9 cellular contexts compared by ENCODE assay signal in genomic region chr10:102419561-102420442, GRCh38. TPM values are rescaled to one million over a fixed set of nuclear protein-coding genes. Genes with fewer than 3 reads are reported as not detected.
DNase-seq lines count a peak whose midpoint lies in the region; ATAC-seq and TF ChIP-seq lines count a peak whose summit lies in the region.
"Had no signal": no experiment of that assay in that cellular context is flagged by ENCODE, and none has a peak within 500 bp of the region (broad histone marks: within the 10 kb centered on the region; RNA-seq: fewer than 3 reads in every experiment).

No MANE protein-coding gene starts in this region.

- no peak for TF ChIP-seq EP300 in esophagus muscularis mucosa (IDR thresholded peaks at IDR 0.05)

- peak overlapping the region; percentile 94 for H3K27ac Mint-ChIP-seq in HFFc6
- peak overlapping the region; percentile 90 to 98 (median 97) for H3K27ac Mint-ChIP-seq in nephron

- no peak for TF ChIP-seq POLR2A in esophagus muscularis mucosa (IDR thresholded peaks at IDR 0.05; ENCODE audit: low read depth)

- H3K4me1 ChIP-seq in esophagus muscularis mucosa (peaks cover 32 to 46% (median 44%) of the 10 kb centered on the region in 4 donors), tibial artery (peaks cover 5 to 47% (median 35%) of the 10 kb centered on the region in 4 donors)

- peaks cover 22% of the 10 kb centered on the region for H3K4me1 Mint-ChIP-seq in HFFc6 (ENCODE audit: low read depth)
- H3K4me1 Mint-ChIP-seq in nephron: peaks cover 13% of the 10 kb centered on the region

- H3K27ac ChIP-seq in esophagus muscularis mucosa (replicated peaks in 1 of 4): peak overlapping the region; percentile 84 to 91 (median 90)
- peak overlapping the region; percentile 77 to 90 for H3K27ac ChIP-seq in tibial artery

- intact Hi-C loops in esophagus muscularis mucosa (cut with DNase I): no loop called here
- intact Hi-C loops in tibial artery (cut with DNase I; ENCODE audit: low total_unique reads): no loop called here

- peak overlapping the region; percentile 71 to 86 (median 83) for H3K4me3 ChIP-seq in esophagus muscularis mucosa
- peak overlapping the region; percentile 71 to 86 for H3K4me3 ChIP-seq in tibial artery

- 3% methylated on average over 32 of the region's 57 CpGs for WGBS in esophagus muscularis mucosa

- peak; percentile 83 for DNase-seq in AG20443 (ENCODE audit: low spot score)
- no peak for DNase-seq in HFFc6
- peak; percentile 84 for DNase-seq in NCI-H82 treated with DMSO at 0.1 percent for 48 hours (lab: John Stamatoyannopoulos, UW; ENCODE audit: unreplicated experiment)
- DNase-seq in activated T-cell treated with anti-CD3 and anti-CD28 coated beads, Interleukin-2, amount 50 U/mL, for 48 hours: peak; percentile 81 to 82
- no peak for DNase-seq in esophagus muscularis mucosa (ENCODE audit: extremely low spot score)
- DNase-seq in tibial artery: no peak

- H3K27me3 Mint-ChIP-seq in HFFc6 (ENCODE audit: insufficient read depth) (peaks cover 18% of the 10 kb centered on the region), nephron (ENCODE audit: low read depth) (peaks cover 33% of the 10 kb centered on the region)

- H3K36me3 ChIP-seq in esophagus muscularis mucosa (peaks cover 6 to 20% (median 18%) of the 10 kb centered on the region in 4 donors), tibial artery (peaks cover 0 to 20% (median 15%) of the 10 kb centered on the region in 3 donors)

- H3K4me3 Mint-ChIP-seq in HFFc6 (peak overlapping the region; percentile 98), nephron (peak overlapping the region; percentile 92 to 95 (median 95))

- H3K9me3 ChIP-seq in esophagus muscularis mucosa (no peaks in the 10 kb centered on the region), tibial artery (no peaks in the 10 kb centered on the region)

- H3K9me3 Mint-ChIP-seq in HFFc6 (no peaks in the 10 kb centered on the region), nephron (no peaks in the 10 kb centered on the region)

- H3K27me3 ChIP-seq in esophagus muscularis mucosa (peaks cover 0 to 42% (median 14%) of the 10 kb centered on the region in 4 donors), tibial artery (peaks cover 0 to 40% of the 10 kb centered on the region in 2 donors)

- TF ChIP-seq CTCF in HFFc6 (IDR thresholded peaks at IDR 0.05): no peak
- TF ChIP-seq CTCF in esophagus muscularis mucosa (IDR thresholded peaks at IDR 0.05): no peak
- no peak for TF ChIP-seq CTCF in nephron (IDR thresholded peaks at IDR 0.05; ENCODE audit: unreplicated experiment in 3 of 3)
- TF ChIP-seq CTCF in tibial artery (IDR thresholded peaks at IDR 0.05): no peak

- H3K36me3 Mint-ChIP-seq in HFFc6 (ENCODE audit: low read depth): no peaks in the 10 kb centered on the region
- peaks cover 3% of the 10 kb centered on the region for H3K36me3 Mint-ChIP-seq in nephron (ENCODE audit: low read depth)

- ATAC-seq in HG02571 (IDR thresholded peaks at IDR 0.05; ENCODE audit: unreplicated experiment): no peak

RNA-seq across cellular contexts. Expression of gene FBXL15, which starts 0.8 kb away (rescaled TPM):
- total RNA-seq in HFFc6 (2021; fragmentation: NEBNext Ultra II Directional; extraction: Animal tissue kit (Norgen Biotek cat#: 25700)): 10 to 100 TPM in 4 of 6 experiments, 1 to 10 TPM in 2; 9.2 to 13.2 (median 11.5) TPM
- 10 to 100 TPM; 19.5 to 45.9 (median 29.0) TPM for total RNA-seq in esophagus muscularis mucosa

RNA-seq across cellular contexts. Expression of gene PSD, which starts 1.2 kb away (rescaled TPM):
- total RNA-seq in HFFc6 (2021; fragmentation: NEBNext Ultra II Directional; extraction: Animal tissue kit (Norgen Biotek cat#: 25700)): 1 to 10 TPM in 2 of 6 experiments, under 1 TPM in 4; 0.37 to 1.4 (median 0.69) TPM
- 100 to 1,000 TPM in 2 of 4 donors, 10 to 100 TPM in 2; 88.0 to 268 (median 108) TPM for total RNA-seq in esophagus muscularis mucosa

RNA-seq across cellular contexts. Expression of gene CUEDC2, which starts 12.6 kb away (rescaled TPM):
- 10 to 100 TPM; 62.6 to 75.9 (median 72.5) TPM for total RNA-seq in HFFc6 (2021; fragmentation: NEBNext Ultra II Directional; extraction: Animal tissue kit (Norgen Biotek cat#: 25700))
- total RNA-seq in esophagus muscularis mucosa: 10 to 100 TPM; 61.0 to 92.7 (median 71.2) TPM

RNA-seq across cellular contexts. Expression of gene NFKB2, which starts 24.3 kb away (rescaled TPM):
- total RNA-seq in HFFc6 (2021; fragmentation: NEBNext Ultra II Directional; extraction: Animal tissue kit (Norgen Biotek cat#: 25700)): 10 to 100 TPM; 23.1 to 27.4 (median 26.1) TPM
- total RNA-seq in esophagus muscularis mucosa: 10 to 100 TPM; 18.7 to 47.0 (median 41.2) TPM

RNA-seq across cellular contexts. Expression of gene C10orf95, which starts 31.5 kb away (rescaled TPM):
- total RNA-seq in HFFc6 (2021; fragmentation: NEBNext Ultra II Directional; extraction: Animal tissue kit (Norgen Biotek cat#: 25700)): under 1 TPM in 1 of 6 experiments, not detected in 5; 0.12 TPM
- 1 to 10 TPM in 1 of 4 donors, not detected in 3; 1.0 TPM for total RNA-seq in esophagus muscularis mucosa
- total RNA-seq: subcutaneous adipose tissue had no signal

Comparison
In these comparisons a context has a peak if more than half of its experiments do, and no peak if none do; other contexts are left out.
1. DNase-seq: peak in AG20443 (single experiment), NCI-H82 treated with DMSO at 0.1 percent for 48 hours (single experiment) and activated T-cell treated with anti-CD3 and anti-CD28 coated beads, Interleukin-2, amount 50 U/mL, for 48 hours (2 of 2); none in HFFc6 (single experiment), esophagus muscularis mucosa (single experiment) and tibial artery (0 of 2).
2. RNA of gene PSD, which starts 1.2 kb away (total RNA-seq): 88.0 to 268 TPM in esophagus muscularis mucosa; 0.37 to 1.4 TPM in HFFc6; every median in the first group is over 10 times any median in the second.